6 cellular contexts compared by ENCODE assay signal in the genomic region with DNA sequence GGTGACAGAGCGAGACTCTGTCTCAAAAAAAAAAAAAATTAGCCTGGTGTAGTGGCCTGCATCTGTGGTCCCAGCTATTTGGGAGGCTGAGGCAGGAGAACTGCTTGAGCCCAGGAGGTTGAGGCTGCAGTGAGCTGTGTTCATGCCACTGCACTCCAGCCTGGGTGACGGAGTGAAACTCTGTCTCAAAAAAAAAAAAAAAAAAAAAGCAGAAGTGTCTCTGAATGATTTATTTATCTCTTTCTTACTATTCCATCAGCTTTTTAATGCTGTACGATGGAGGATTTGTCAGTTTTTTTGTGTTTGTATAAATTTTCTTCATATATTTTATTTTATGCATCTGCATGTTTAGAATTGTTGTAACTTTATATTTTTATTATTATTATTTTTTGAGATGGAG. TPM values are rescaled to one million over a fixed set of nuclear protein-coding genes. Genes with fewer than 3 reads are reported as not detected.
"Had no signal": no experiment of that assay in that cellular context is flagged by ENCODE, and none has a peak within 500 bp of the region (broad histone marks: within the 10 kb centered on the region; RNA-seq: fewer than 3 reads in every experiment).

No MANE protein-coding gene starts in this region.

RNA-seq across cellular contexts. Expression of gene CCR4, which starts 33.5 kb away (rescaled TPM):
- total RNA-seq: occipital lobe, osteoblast, pulmonary artery endothelial cell, smooth muscle cell, temporal lobe had no signal
- polyA plus RNA-seq: neural cell, smooth muscle cell had no signal
